Comparison of ENCODE assay signal across 10 cellular contexts in the genomic region with DNA sequence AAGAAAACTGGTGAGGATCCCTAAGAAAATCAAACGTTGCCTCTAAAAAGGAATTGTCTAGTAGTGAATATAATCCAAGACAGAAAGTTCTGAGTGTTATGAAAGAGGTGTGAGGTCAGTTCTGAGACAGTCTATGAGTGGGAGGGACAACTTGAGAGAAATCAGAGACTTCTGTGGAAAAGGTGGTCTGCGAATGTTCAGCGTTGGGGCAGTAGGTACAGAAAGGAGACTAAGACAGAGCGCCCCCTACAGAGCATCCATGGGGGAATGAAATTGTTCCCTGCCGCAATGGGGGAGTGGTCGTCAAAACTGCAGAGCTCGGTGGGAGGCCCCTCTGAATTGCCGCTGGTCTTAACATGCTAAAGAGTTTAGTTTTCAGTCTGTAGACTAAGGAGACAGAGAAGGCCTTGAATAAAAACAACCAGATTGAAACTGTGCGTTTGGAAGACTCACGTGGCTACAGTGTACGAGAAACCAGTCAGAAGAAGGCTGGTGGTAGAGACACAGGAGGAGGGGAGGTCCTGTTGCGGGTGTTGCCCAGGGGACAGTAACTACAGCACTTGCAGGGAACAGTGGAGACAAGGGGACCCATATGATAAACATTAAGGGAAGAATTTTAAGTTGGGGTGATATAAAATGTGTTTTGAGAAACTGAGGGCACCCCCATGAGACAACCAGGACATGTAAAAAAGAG. TPM values are rescaled to one million over a fixed set of nuclear protein-coding genes. Genes with fewer than 3 reads are reported as not detected.
DNase-seq lines count a peak whose midpoint lies in the region; ATAC-seq and TF ChIP-seq lines count a peak whose summit lies in the region.
"Had no signal": no experiment of that assay in that cellular context is flagged by ENCODE, and none has a peak within 500 bp of the region (broad histone marks: within the 10 kb centered on the region; RNA-seq: fewer than 3 reads in every experiment).

No MANE protein-coding gene starts in this region.

- CTCF ChIA-PET in MCF 10A (lab: Yijun Ruan, JAX), result interaction anchor here (0.8 kb wide), 1 partner anchor 75 kb away, joined by 3 read pairs; no protein-coding TSS in a partner anchor

- no peaks in the 10 kb centered on the region for H3K9me3 Mint-ChIP-seq in MCF 10A (ENCODE audit: unreplicated experiment)

- in situ Hi-C loops in gastrocnemius medialis (cut with MboI; ENCODE audit: low sequenced_read_pairs in 4 of 4), result loop anchor here in 2 of 4 donors (25.0 kb wide), 1 partner anchor 266 kb away; no protein-coding TSS in a partner anchor
- in situ Hi-C loops in G401 (cut with HindIII; ENCODE audit: low sequenced_read_pairs), result no loop called here

- no peak overlapping the region for H3K4me3 Mint-ChIP-seq in MCF 10A (ENCODE audit: unreplicated experiment)

- H3K36me3 ChIP-seq in breast epithelium, result no peaks in the 10 kb centered on the region
- H3K36me3 ChIP-seq in OCI-LY3 (replicated peaks; ENCODE audit: low read depth, low read length), result no peaks in the 10 kb centered on the region
- no peaks in the 10 kb centered on the region for H3K36me3 ChIP-seq in gastrocnemius medialis

- H3K9ac ChIP-seq in OCI-LY3 (ENCODE audit: low read length), result no peak overlapping the region

- TF ChIP-seq POLR2A in breast epithelium (IDR thresholded peaks at IDR 0.05) (no peak), gastrocnemius medialis (IDR thresholded peaks at IDR 0.05) (no peak)

- BruUV-seq in MCF 10A (replicated peaks; lab: Mats Ljungman, UMichigan), result no TSS peak

- no peak overlapping the region for H3K4me2 ChIP-seq in OCI-LY3 (ENCODE audit: low read length)

- H3K36me3 Mint-ChIP-seq in MCF 10A (ENCODE audit: insufficient read depth, unreplicated experiment), result no peaks in the 10 kb centered on the region

- H3K4me3 ChIP-seq in breast epithelium (no peak overlapping the region), OCI-LY3 (ENCODE audit: low read length) (no peak overlapping the region), fibroblast of the aortic adventitia (ENCODE audit: low read depth, low read length) (no peak overlapping the region), gastrocnemius medialis (no peak overlapping the region)
- H3K4me3 ChIP-seq: SK-N-MC had no signal

- H3K27me3 Mint-ChIP-seq in MCF 10A (ENCODE audit: insufficient read depth, unreplicated experiment), result no peaks in the 10 kb centered on the region

- H3K4me1 ChIP-seq in breast epithelium (no peaks in the 10 kb centered on the region), OCI-LY3 (ENCODE audit: low read length) (peaks cover 9% of the 10 kb centered on the region), gastrocnemius medialis (peaks cover 53 to 60% of the 10 kb centered on the region in 2 donors)

- peaks cover 81% of the 10 kb centered on the region for H4K20me1 ChIP-seq in OCI-LY3 (ENCODE audit: insufficient read depth, low read length)

- TF ChIP-seq CTCF in MCF 10A (IDR thresholded peaks at IDR 0.05; ENCODE audit: unreplicated experiment), result peak; percentile 16
- no peak for TF ChIP-seq CTCF in breast epithelium (IDR thresholded peaks at IDR 0.05)
- peak; percentile 55 for TF ChIP-seq CTCF in OCI-LY3 (IDR thresholded peaks at IDR 0.05; ENCODE audit: low read depth, low read length)
- peak; percentile 5 for TF ChIP-seq CTCF in fibroblast of the aortic adventitia (IDR thresholded peaks at IDR 0.05; ENCODE audit: insufficient read depth, low read length)
- peak in 2 of 5 experiments; percentile 19 to 26 for TF ChIP-seq CTCF in gastrocnemius medialis (IDR thresholded peaks at IDR 0.05 in 4 of 5, conservative IDR thresholded peaks at IDR 0.05 in 1 of 5)

- H3K9me3 ChIP-seq in breast epithelium, result no peaks in the 10 kb centered on the region
- no peaks in the 10 kb centered on the region for H3K9me3 ChIP-seq in OCI-LY3 (ENCODE audit: insufficient read depth, low read length)
- H3K9me3 ChIP-seq in gastrocnemius medialis, result no peaks in the 10 kb centered on the region

- POLR2A ChIA-PET in MCF 10A (lab: Yijun Ruan, JAX), result no interaction called here

- H3K27ac Mint-ChIP-seq in MCF 10A (ENCODE audit: low read depth, unreplicated experiment), result no peak overlapping the region

- no peaks in the 10 kb centered on the region for H3K27me3 ChIP-seq in breast epithelium
- no peaks in the 10 kb centered on the region for H3K27me3 ChIP-seq in OCI-LY3 (ENCODE audit: low read depth, low read length)
- no peaks in the 10 kb centered on the region for H3K27me3 ChIP-seq in gastrocnemius medialis

- H3K4me1 Mint-ChIP-seq in MCF 10A (ENCODE audit: insufficient read depth, unreplicated experiment), result peaks cover 1% of the 10 kb centered on the region

- H2AFZ ChIP-seq in OCI-LY3 (ENCODE audit: low read depth, low read length), result no peak overlapping the region

- peak; percentile 37 to 44 for ATAC-seq in gastrocnemius medialis

- intact Hi-C loops in MCF 10A (cut with micrococcal nuclease), result no loop called here
- intact Hi-C loops in breast epithelium (cut with DNase I; ENCODE audit: low total_unique reads), result no loop called here
- intact Hi-C loops in gastrocnemius medialis (cut with DNase I; ENCODE audit: low total_unique reads), result loop anchor here (10.0 kb wide), 1 partner anchor 1099 kb away; a partner anchor contains a TSS

- H3K27ac ChIP-seq in breast epithelium (no peak overlapping the region), OCI-LY3 (ENCODE audit: low read length) (no peak overlapping the region), gastrocnemius medialis (peak overlapping the region; percentile 43 to 54 (median 52))
- H3K27ac ChIP-seq: SK-N-MC had no signal

- H3K79me2 ChIP-seq in OCI-LY3 (ENCODE audit: low read length), result peaks cover 83% of the 10 kb centered on the region

- no peak for DNase-seq in MCF 10A (ENCODE audit: unreplicated experiment)
- DNase-seq in breast epithelium (ENCODE audit: low spot score in 2 of 2), result no peak
- DNase-seq in fibroblast of the aortic adventitia (ENCODE audit: low read depth), result no peak
- no peak for DNase-seq in gastrocnemius medialis
- DNase-seq in SW480 (ENCODE audit: low spot score), result no peak
- DNase-seq in G401 (ENCODE audit: low spot score), result no peak
- DNase-seq in activated CD4-positive, alpha-beta T cell treated with anti-CD3 and anti-CD28 coated beads, Interleukin-2, amount 50 U/mL, for 4 hours, result no peak
- DNase-seq: central memory CD4-positive, alpha-beta T cell had no signal

RNA-seq across cellular contexts. Expression of a gene that starts 6.9 kb away (rescaled TPM):
- 3.4 and 4.3 TPM in 2 replicates for total RNA-seq in MCF 10A (2022)
- total RNA-seq in breast epithelium, result 10 to 100 TPM in 2 of 3 donors, 1 to 10 TPM in 1; 7.4 to 17.6 (median 10.2) TPM
- total RNA-seq in fibroblast of the aortic adventitia (ENCODE audit: low replicate concordance), result 21.5 and 24.2 TPM in 2 replicates
- 10 to 100 TPM in 2 of 4 donors, 1 to 10 TPM in 2; 5.2 to 19.7 (median 10.6) TPM for total RNA-seq in gastrocnemius medialis
- 0.03 TPM in 1 of 2 replicates, not detected in the other for total RNA-seq in G401 (2014; rRNA removed; shearing (Covaris generic))

Comparison
In these comparisons a context has a peak if more than half of its experiments do, and no peak if none do; other contexts are left out.
1. CTCF ChIP-seq: peak in MCF 10A (single experiment), OCI-LY3 (single experiment) and fibroblast of the aortic adventitia (single experiment); none in breast epithelium (0 of 3).
2. H3K27ac ChIP-seq: peak in gastrocnemius medialis (4 of 4); none in breast epithelium (0 of 2) and OCI-LY3 (single experiment).